25 cellular contexts compared by ENCODE assay signal in the genomic region with DNA sequence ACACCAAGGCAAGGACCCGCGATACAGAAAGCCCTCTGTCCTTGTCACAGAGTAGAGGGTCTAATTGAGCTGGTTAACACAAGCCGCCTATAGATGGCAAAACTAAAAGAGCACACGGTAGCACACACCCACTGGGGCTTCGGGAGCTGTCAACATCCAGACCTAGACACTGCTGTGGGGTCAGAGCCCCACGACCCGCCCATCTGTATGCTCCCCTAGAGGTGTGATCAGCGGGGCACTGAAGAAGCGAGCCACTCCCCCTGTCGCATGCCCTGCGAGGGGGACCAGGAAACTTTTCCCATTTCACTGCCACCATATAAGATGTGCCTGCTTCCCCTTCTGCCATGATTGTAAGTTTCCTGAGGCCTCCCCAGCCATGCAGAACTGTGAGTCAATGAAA.
"Had no signal": no experiment of that assay in that cellular context is flagged by ENCODE, and none has a peak within 500 bp of the region (broad histone marks: within the 10 kb centered on the region; RNA-seq: fewer than 3 reads in every experiment).

No MANE protein-coding gene starts in this region.

- ATAC-seq: effector memory CD8-positive, alpha-beta T cell; esophagus mucosa; foreskin keratinocyte; gastrocnemius medialis; gastroesophageal sphincter had no signal

- H3K27me3 ChIP-seq: colonic mucosa, dorsolateral prefrontal cortex, esophagus muscularis mucosa, esophagus squamous epithelium, foreskin keratinocyte, gastrocnemius medialis, gastroesophageal sphincter, heart left ventricle, heart right ventricle had no signal

- H3K9me3 ChIP-seq: colonic mucosa, esophagus muscularis mucosa, esophagus squamous epithelium, gastrocnemius medialis, gastroesophageal sphincter, heart left ventricle, heart right ventricle had no signal

- H3K27ac Mint-ChIP-seq: dendritic cell treated with granulocyte-macrophage colony-stimulating factor and Interleukin-4, amounts not matched to agents 40 ng/mL and 50 ng/mL, for 4 days; effector memory CD8-positive, alpha-beta T cell; endodermal cell had no signal

- DNase-seq: colonic mucosa; cortex of kidney; dermis blood vessel endothelial cell; dorsolateral prefrontal cortex; effector CD4-positive, alpha-beta T cell; effector CD8-positive, alpha-beta T cell; effector memory CD4-positive, alpha-beta T cell; effector memory CD8-positive, alpha-beta T cell; endodermal cell; erythroblast; esophagus squamous epithelium; foreskin fibroblast; foreskin keratinocyte; foreskin melanocyte; gastrocnemius medialis; glutamatergic neuron; head of caudate nucleus; heart right ventricle had no signal

- H3K9me3 Mint-ChIP-seq: dendritic cell treated with granulocyte-macrophage colony-stimulating factor and Interleukin-4, amounts not matched to agents 40 ng/mL and 50 ng/mL, for 4 days; effector memory CD8-positive, alpha-beta T cell; endodermal cell had no signal

- H3K27ac ChIP-seq: colonic mucosa, coronary artery, dorsolateral prefrontal cortex, epithelial cell of prostate, esophagus muscularis mucosa, esophagus squamous epithelium, foreskin keratinocyte, gastrocnemius medialis, gastroesophageal sphincter, heart left ventricle, heart right ventricle had no signal

- H3K36me3 ChIP-seq: colonic mucosa, esophagus muscularis mucosa, esophagus squamous epithelium, gastrocnemius medialis, gastroesophageal sphincter, heart left ventricle, heart right ventricle had no signal

- H3K4me1 Mint-ChIP-seq: endodermal cell had no signal

- H3K4me3 ChIP-seq: colonic mucosa, coronary artery, dorsolateral prefrontal cortex, esophagus muscularis mucosa, esophagus squamous epithelium, gastrocnemius medialis, gastroesophageal sphincter, heart left ventricle, heart right ventricle had no signal

- H3K4me3 Mint-ChIP-seq: dendritic cell treated with granulocyte-macrophage colony-stimulating factor and Interleukin-4, amounts not matched to agents 40 ng/mL and 50 ng/mL, for 4 days; effector memory CD8-positive, alpha-beta T cell; endodermal cell had no signal

- H3K4me1 ChIP-seq: colonic mucosa, esophagus muscularis mucosa, esophagus squamous epithelium, foreskin keratinocyte, gastrocnemius medialis, gastroesophageal sphincter had no signal

- H3K27me3 Mint-ChIP-seq: dendritic cell treated with granulocyte-macrophage colony-stimulating factor and Interleukin-4, amounts not matched to agents 40 ng/mL and 50 ng/mL, for 4 days; effector memory CD8-positive, alpha-beta T cell had no signal
